23 cellular contexts compared by ENCODE assay signal in the genomic region with DNA sequence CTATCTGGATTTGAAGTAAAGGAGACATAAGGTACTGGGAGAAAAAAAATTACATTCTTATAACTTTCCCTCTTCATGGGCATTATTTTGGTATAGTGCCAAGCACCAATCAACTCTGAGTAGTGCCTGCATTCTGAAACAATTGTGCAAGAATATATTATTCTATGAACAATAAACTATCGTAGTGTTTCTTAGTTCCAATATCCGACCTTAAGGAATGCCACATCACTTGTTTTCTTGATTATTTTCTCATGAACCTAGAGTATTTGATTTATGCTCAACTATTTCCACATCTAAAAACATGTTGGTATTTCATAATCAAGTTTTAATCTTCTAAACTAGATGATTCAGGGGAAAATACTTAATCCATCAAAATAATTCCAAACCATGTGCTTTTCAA.
"Had no signal": no experiment of that assay in that cellular context is flagged by ENCODE, and none has a peak within 500 bp of the region (broad histone marks: within the 10 kb centered on the region; RNA-seq: fewer than 3 reads in every experiment).

No MANE protein-coding gene starts in this region.

- H3K9me3 ChIP-seq: body of pancreas, left lung, right lobe of liver, testis, transverse colon had no signal

- H3K36me3 ChIP-seq: left lung, right lobe of liver, transverse colon had no signal

- H3K27ac ChIP-seq: body of pancreas, coronary artery, dorsolateral prefrontal cortex, left lung, right lobe of liver, skin epidermis, testis, transverse colon had no signal

- ATAC-seq: body of pancreas; effector memory CD8-positive, alpha-beta T cell; left lung; right lobe of liver; stimulated activated naive CD8-positive, alpha-beta T cell treated with anti-CD3 and anti-CD28 coated beads, Interleukin-15, Interleukin-2, amounts not matched to agents 100 U/mL and 50 U/mL, for 24 hours; T-helper 17 cell had no signal

- H3K4me1 ChIP-seq: body of pancreas, left lung, testis, transverse colon had no signal

- H3K27me3 ChIP-seq: body of pancreas, left lung, right lobe of liver, testis, transverse colon had no signal

- DNase-seq: activated CD4-positive, alpha-beta memory T cell treated with anti-CD3 and anti-CD28 coated beads for 36 hours; activated CD4-positive, alpha-beta T cell treated with anti-CD3 and anti-CD28 coated beads, Interleukin-2, amount 10 ng/mL, durations not matched to agents 24 days and 14 days; activated CD4-positive, CD25-positive, alpha-beta regulatory T cell treated with anti-CD3 and anti-CD28 coated beads, Interleukin-2, amount 50 U/mL, for 72 hours; activated CD8-positive, alpha-beta memory T cell treated with anti-CD3 and anti-CD28 coated beads, Interleukin-2, amount 50 U/mL, for 48 hours; activated gamma-delta T cell; activated naive CD4-positive, alpha-beta T cell treated with anti-CD3 and anti-CD28 coated beads, Interleukin-2, amount 50 U/mL, for 16 hours; activated T-cell treated with anti-CD3 and anti-CD28 coated beads, Interleukin-2, amount 50 U/mL, for 24 hours; body of pancreas; dorsolateral prefrontal cortex; effector memory CD8-positive, alpha-beta T cell; erythroblast; foreskin melanocyte; left lung; right lobe of liver; stimulated activated CD4-positive, alpha-beta T cell treated with anti-CD3 and anti-CD28 coated beads, Interleukin-12 subunit alpha, Interleukin-12 subunit beta, amount 100 ng/mL, for 4 hours; stimulated activated CD4-positive, alpha-beta T cell treated with anti-CD3 and anti-CD28 coated beads, Interleukin-4, amount 100 ng/mL, for 1 hour; stimulated activated naive CD8-positive, alpha-beta T cell treated with anti-CD3 and anti-CD28 coated beads, Interleukin-15, Interleukin-2, amounts not matched to agents 100 U/mL and 50 U/mL, for 24 hours; T-helper 17 cell; T1000; testis; transverse colon had no signal

- H3K4me3 ChIP-seq: body of pancreas, coronary artery, dorsolateral prefrontal cortex, left lung, right lobe of liver, skin epidermis, testis, transverse colon had no signal
